In the genomic region with DNA sequence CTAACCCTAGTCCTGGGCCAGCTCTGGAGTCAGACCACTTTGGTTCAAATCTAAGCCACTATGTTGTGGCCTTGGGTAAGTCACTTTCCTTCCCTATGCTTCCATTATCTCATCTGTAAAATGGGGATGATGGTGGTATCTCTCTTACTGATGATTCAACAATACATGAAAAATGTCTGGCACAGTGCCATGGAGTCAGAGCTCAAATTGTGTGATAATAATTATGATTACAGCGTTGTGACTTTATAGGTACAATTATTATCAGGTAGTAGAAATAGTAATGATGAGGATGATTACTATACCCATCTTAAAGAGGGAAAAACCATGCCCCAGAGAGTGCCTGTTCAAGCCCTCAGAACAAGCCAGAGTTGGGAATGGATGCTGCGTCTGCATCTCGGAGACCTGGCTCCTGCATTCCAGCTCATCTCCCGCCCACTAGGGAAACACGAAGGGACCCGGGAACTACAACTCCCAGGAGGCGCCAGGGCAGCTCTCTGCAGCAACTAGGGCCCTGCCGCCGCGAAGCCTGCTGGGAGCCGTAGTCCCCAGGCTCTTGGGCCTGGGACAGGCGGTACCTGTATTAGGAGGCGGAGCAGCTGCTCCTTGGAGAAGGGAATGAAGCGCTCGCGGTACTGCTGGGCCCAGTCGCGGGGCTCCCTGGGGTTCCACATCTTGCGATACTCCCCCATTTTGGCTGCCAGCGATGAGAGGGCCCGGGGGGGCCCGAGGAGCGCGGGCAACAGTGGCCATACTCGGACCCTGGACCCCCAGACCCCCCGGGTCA, we compare ENCODE assay signal across 8 cellular contexts. TPM values are rescaled to one million over a fixed set of nuclear protein-coding genes. Genes with fewer than 3 reads are reported as not detected.
DNase-seq lines count a peak whose midpoint lies in the region; ATAC-seq, FAIRE-seq and TF ChIP-seq lines count a peak whose summit lies in the region.

No MANE protein-coding gene starts in this region.

- no peaks in the 10 kb centered on the region for H3K27me3 Mint-ChIP-seq in activated T-helper 1 cell treated with anti-CD3 and anti-CD28 coated beads, Interleukin-12 subunit alpha, Interleukin-12 subunit beta, Interleukin-2, Interleukin-4 antibody, amounts not matched to agents 30 ng/mL and 10 ng/mL and 1 ng/mL, durations not matched to agents 14 hours and 24 hours and 36 hours (ENCODE audit: insufficient read depth)

- H3K27ac ChIP-seq in KOPT-K1 (ENCODE audit: low read depth, low read length, poor library complexity, severe bottlenecking), result peak overlapping the region; percentile 90
- peak overlapping the region; percentile 92 to 98 (median 96) for H3K27ac ChIP-seq in esophagus squamous epithelium
- peak overlapping the region; percentile 97 for H3K27ac ChIP-seq in muscle layer of duodenum (ENCODE audit: low read length)

- peak; percentile 59 for ATAC-seq in GM21737 (IDR thresholded peaks at IDR 0.05; ENCODE audit: unreplicated experiment)

- TF ChIP-seq POLR2A in esophagus squamous epithelium (IDR thresholded peaks at IDR 0.05), result peak in 2 of 4 donors; percentile 9 to 30

- peak in 4 of 6 experiments; percentile 12 to 26 (median 24) for TF ChIP-seq CTCF in esophagus squamous epithelium (IDR thresholded peaks at IDR 0.05)

- FAIRE-seq in RCC 7860 (lab: Jason Lieb, UNC), result peak; percentile 53

- DNase-seq in DMS153 treated with DMSO at 0.1 percent for 48 hours (lab: John Stamatoyannopoulos, UW; ENCODE audit: unreplicated experiment) (peak; percentile 92), RCC 7860 (ENCODE audit: low spot score) (peak; percentile 90), esophagus squamous epithelium (lab: John Stamatoyannopoulos, UW) (peak; percentile 69)
- peak; percentile 86 for DNase-seq in activated T-helper 1 cell treated with anti-CD3 and anti-CD28 coated beads, Interleukin-12 subunit alpha, Interleukin-12 subunit beta, Interleukin-2, Interleukin-4 antibody, amounts not matched to agents 30 ng/mL and 10 ng/mL and 1 ng/mL, durations not matched to agents 14 hours and 24 hours and 36 hours (ENCODE audit: low spot score)
- peak; percentile 73 for DNase-seq in stimulated activated CD8-positive, alpha-beta memory T cell treated with anti-CD3 and anti-CD28 coated beads, Interleukin-7, amount 100 ng/mL, for 24 hours (ENCODE audit: low read depth)

- H3K27ac Mint-ChIP-seq in activated T-helper 1 cell treated with anti-CD3 and anti-CD28 coated beads, Interleukin-12 subunit alpha, Interleukin-12 subunit beta, Interleukin-2, Interleukin-4 antibody, amounts not matched to agents 30 ng/mL and 10 ng/mL and 1 ng/mL, durations not matched to agents 14 hours and 24 hours and 36 hours, result peak overlapping the region; percentile 87

- H3K27me3 ChIP-seq in esophagus squamous epithelium, result no peaks in the 10 kb centered on the region
- no peaks in the 10 kb centered on the region for H3K27me3 ChIP-seq in muscle layer of duodenum (ENCODE audit: low read depth, low read length)

- peaks cover 6% of the 10 kb centered on the region for H3K4me1 Mint-ChIP-seq in activated T-helper 1 cell treated with anti-CD3 and anti-CD28 coated beads, Interleukin-12 subunit alpha, Interleukin-12 subunit beta, Interleukin-2, Interleukin-4 antibody, amounts not matched to agents 30 ng/mL and 10 ng/mL and 1 ng/mL, durations not matched to agents 14 hours and 24 hours and 36 hours (ENCODE audit: low read depth)

- H3K36me3 ChIP-seq in KOPT-K1 (ENCODE audit: insufficient read depth, low read length) (no peaks in the 10 kb centered on the region), esophagus squamous epithelium (peaks cover 0 to 9% (median 0%) of the 10 kb centered on the region in 3 donors), muscle layer of duodenum (ENCODE audit: control insufficient read depth in 1 of 2, insufficient read depth in 2 of 2, low read length in 2 of 2) (peaks cover 0 to 3% of the 10 kb centered on the region in 2 donors)

- intact Hi-C loops in activated T-helper 1 cell treated with anti-CD3 and anti-CD28 coated beads, Interleukin-12 subunit alpha, Interleukin-12 subunit beta, Interleukin-2, Interleukin-4 antibody, amounts not matched to agents 30 ng/mL and 10 ng/mL and 1 ng/mL, durations not matched to agents 14 hours and 24 hours and 36 hours (cut with micrococcal nuclease), result loop anchor here (1.0 to 10.0 kb wide), 7 partner anchors 52 to 1279 kb away; a partner anchor contains a TSS
- intact Hi-C loops in esophagus squamous epithelium (cut with DNase I), result no loop called here

- H3K9me3 ChIP-seq in KOPT-K1 (ENCODE audit: insufficient read depth, low read length, poor library complexity, severe bottlenecking) (no peaks in the 10 kb centered on the region), esophagus squamous epithelium (no peaks in the 10 kb centered on the region), muscle layer of duodenum (ENCODE audit: control insufficient read depth in 1 of 2, low read length in 2 of 2) (no peaks in the 10 kb centered on the region)

- H3K9me3 Mint-ChIP-seq in activated T-helper 1 cell treated with anti-CD3 and anti-CD28 coated beads, Interleukin-12 subunit alpha, Interleukin-12 subunit beta, Interleukin-2, Interleukin-4 antibody, amounts not matched to agents 30 ng/mL and 10 ng/mL and 1 ng/mL, durations not matched to agents 14 hours and 24 hours and 36 hours, result no peaks in the 10 kb centered on the region

- peaks cover 7% of the 10 kb centered on the region for H3K36me3 Mint-ChIP-seq in activated T-helper 1 cell treated with anti-CD3 and anti-CD28 coated beads, Interleukin-12 subunit alpha, Interleukin-12 subunit beta, Interleukin-2, Interleukin-4 antibody, amounts not matched to agents 30 ng/mL and 10 ng/mL and 1 ng/mL, durations not matched to agents 14 hours and 24 hours and 36 hours (ENCODE audit: low read depth)

- peak overlapping the region; percentile 85 for H3K4me3 Mint-ChIP-seq in activated T-helper 1 cell treated with anti-CD3 and anti-CD28 coated beads, Interleukin-12 subunit alpha, Interleukin-12 subunit beta, Interleukin-2, Interleukin-4 antibody, amounts not matched to agents 30 ng/mL and 10 ng/mL and 1 ng/mL, durations not matched to agents 14 hours and 24 hours and 36 hours

- 13 to 20% methylated on average over 4 to 8 of the region's 26 CpGs for WGBS in esophagus squamous epithelium, 2 donors

- H3K4me3 ChIP-seq in esophagus squamous epithelium (peak overlapping the region; percentile 41 to 80 (median 64)), muscle layer of duodenum (ENCODE audit: low read depth in 1 of 2, low read length in 2 of 2) (peak overlapping the region; percentile 63 to 96)

- H3K4me1 ChIP-seq in esophagus squamous epithelium (peaks cover 6 to 21% (median 9%) of the 10 kb centered on the region in 3 donors), muscle layer of duodenum (ENCODE audit: control insufficient read depth in 1 of 2, insufficient read depth in 2 of 2, low read length in 2 of 2) (peaks cover 0 to 6% of the 10 kb centered on the region in 2 donors)

RNA-seq across cellular contexts. Expression of a gene that starts 0.8 kb away (rescaled TPM):
- 7.7 and 14.9 TPM in 2 replicates for total RNA-seq in activated T-helper 1 cell treated with anti-CD3 and anti-CD28 coated beads, Interleukin-12 subunit alpha, Interleukin-12 subunit beta, Interleukin-2, Interleukin-4 antibody, amounts not matched to agents 30 ng/mL and 10 ng/mL and 1 ng/mL, durations not matched to agents 14 hours and 24 hours and 36 hours
- total RNA-seq in esophagus squamous epithelium, result 1 to 10 TPM; 3.2 to 9.3 (median 6.2) TPM

RNA-seq across cellular contexts. Expression of a gene that starts 1.3 kb away (rescaled TPM):
- total RNA-seq in activated T-helper 1 cell treated with anti-CD3 and anti-CD28 coated beads, Interleukin-12 subunit alpha, Interleukin-12 subunit beta, Interleukin-2, Interleukin-4 antibody, amounts not matched to agents 30 ng/mL and 10 ng/mL and 1 ng/mL, durations not matched to agents 14 hours and 24 hours and 36 hours, result 0.61 TPM in 1 of 2 replicates, not detected in the other
- total RNA-seq in esophagus squamous epithelium, result not detected

RNA-seq across cellular contexts. Expression of a gene that starts 28.4 kb away (rescaled TPM):
- total RNA-seq in activated T-helper 1 cell treated with anti-CD3 and anti-CD28 coated beads, Interleukin-12 subunit alpha, Interleukin-12 subunit beta, Interleukin-2, Interleukin-4 antibody, amounts not matched to agents 30 ng/mL and 10 ng/mL and 1 ng/mL, durations not matched to agents 14 hours and 24 hours and 36 hours, result 70.9 and 74.2 TPM in 2 replicates
- 10 to 100 TPM; 63.5 to 87.4 (median 70.2) TPM for total RNA-seq in esophagus squamous epithelium

RNA-seq across cellular contexts. Expression of a gene that starts 30.6 kb away (rescaled TPM):
- total RNA-seq in activated T-helper 1 cell treated with anti-CD3 and anti-CD28 coated beads, Interleukin-12 subunit alpha, Interleukin-12 subunit beta, Interleukin-2, Interleukin-4 antibody, amounts not matched to agents 30 ng/mL and 10 ng/mL and 1 ng/mL, durations not matched to agents 14 hours and 24 hours and 36 hours, result 0.16 and 0.17 TPM in 2 replicates
- under 1 TPM; 0.09 to 0.47 (median 0.15) TPM for total RNA-seq in esophagus squamous epithelium

RNA-seq across cellular contexts. Expression of a gene that starts 37.6 kb away (rescaled TPM):
- total RNA-seq in activated T-helper 1 cell treated with anti-CD3 and anti-CD28 coated beads, Interleukin-12 subunit alpha, Interleukin-12 subunit beta, Interleukin-2, Interleukin-4 antibody, amounts not matched to agents 30 ng/mL and 10 ng/mL and 1 ng/mL, durations not matched to agents 14 hours and 24 hours and 36 hours, result 249 and 253 TPM in 2 replicates
- total RNA-seq in esophagus squamous epithelium, result 10 to 100 TPM in 1 of 4 donors, 1 to 10 TPM in 3; 2.0 to 23.7 (median 6.0) TPM

Comparison
In these comparisons a context has a peak if more than half of its experiments do, and no peak if none do; other contexts are left out.
1. Peak in every context shown above with its lines: DNase-seq, ATAC-seq, H3K4me3 ChIP-seq and H3K27ac ChIP-seq.